Comparison of ENCODE assay signal across 8 cellular contexts in the genomic region with DNA sequence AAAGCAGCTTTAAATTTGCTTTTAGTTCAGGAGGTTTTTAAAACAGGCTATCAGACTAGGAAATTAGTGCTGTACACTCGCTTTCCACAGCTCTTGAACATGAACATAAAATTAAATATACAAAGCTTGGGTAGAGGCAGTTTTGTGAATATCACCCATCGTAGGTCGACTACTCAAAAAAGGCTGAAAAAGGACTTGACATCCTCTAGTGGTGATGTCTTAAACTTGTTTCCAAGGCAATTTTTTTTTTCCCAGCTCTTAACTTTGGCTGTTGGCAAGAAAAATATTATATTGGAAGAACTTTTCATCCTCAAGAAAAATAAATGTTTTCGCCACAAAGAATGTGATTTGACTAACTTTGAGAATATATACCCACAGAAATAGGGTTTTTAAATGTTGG. TPM values are rescaled to one million over a fixed set of nuclear protein-coding genes. Genes with fewer than 3 reads are reported as not detected.
A peak's percentile ranks its signal among the peaks of the same experiment; 100 is the strongest.
DNase-seq lines count a peak whose midpoint lies in the region; ATAC-seq and TF ChIP-seq lines count a peak whose summit lies in the region.

No MANE protein-coding gene starts in this region.

- TF ChIP-seq CTCF in Caco-2 (IDR thresholded peaks at IDR 0.05; ENCODE audit: insufficient read depth in 1 of 2, low read depth in 1 of 2, low read length in 1 of 2, severe bottlenecking in 1 of 2, unreplicated experiment in 1 of 2) = peak; percentile 46 to 70

- no peak overlapping the region for H3K4me3 ChIP-seq in Caco-2 (ENCODE audit: low read depth, low read length)
- no peak overlapping the region for H3K4me3 ChIP-seq in Jurkat, Clone E6-1 (ENCODE audit: low read length)

- H3K27me3 ChIP-seq in Caco-2 (replicated peaks; ENCODE audit: control insufficient read depth, insufficient read depth, low read length) = no peaks in the 10 kb centered on the region

- no peak for ATAC-seq in HG03342 (IDR thresholded peaks at IDR 0.05; ENCODE audit: unreplicated experiment)
- ATAC-seq in HG02678 (IDR thresholded peaks at IDR 0.05; ENCODE audit: unreplicated experiment) = no peak
- no peak for ATAC-seq in activated CD8-positive, alpha-beta memory T cell treated with anti-CD3 and anti-CD28 coated beads, Interleukin-2, amount 10 ng/mL, durations not matched to agents 7 days and 5 days

- peaks cover 19% of the 10 kb centered on the region for H3K4me1 Mint-ChIP-seq in Caco-2 (ENCODE audit: low read depth, unreplicated experiment)
- H3K4me1 Mint-ChIP-seq in activated CD8-positive, alpha-beta memory T cell treated with anti-CD3 and anti-CD28 coated beads, Interleukin-2, amount 10 ng/mL, durations not matched to agents 7 days and 5 days = peaks cover 11% of the 10 kb centered on the region

- no peaks in the 10 kb centered on the region for H3K36me3 ChIP-seq in Caco-2 (ENCODE audit: control insufficient read depth, insufficient read depth, low read length)

- POLR2A ChIA-PET in Caco-2 (lab: Charles Lee) = interaction anchor here (1.0 kb wide), 1 partner anchor 257 kb away, joined by 7 read pairs; the partner anchor contains the start of gene BCLAF1

- peaks cover 20% of the 10 kb centered on the region for H3K36me3 Mint-ChIP-seq in Caco-2 (ENCODE audit: insufficient read depth, unreplicated experiment)
- no peaks in the 10 kb centered on the region for H3K36me3 Mint-ChIP-seq in activated CD8-positive, alpha-beta memory T cell treated with anti-CD3 and anti-CD28 coated beads, Interleukin-2, amount 10 ng/mL, durations not matched to agents 7 days and 5 days

- H3K4me1 ChIP-seq in Caco-2 = peaks cover 8% of the 10 kb centered on the region

- CTCF ChIA-PET in Caco-2 (lab: Charles Lee) = interaction anchor here (1.2 kb wide), 1 partner anchor 21 kb away, joined by 7 read pairs; no protein-coding TSS in a partner anchor
- CTCF ChIA-PET in activated CD8-positive, alpha-beta memory T cell treated with anti-CD3 and anti-CD28 coated beads, Interleukin-2, amount 10 ng/mL, durations not matched to agents 7 days and 5 days (lab: Charles Lee) = interaction anchor here (0.6 to 1.2 kb wide), 6 partner anchors 9 to 316 kb away, joined by 3 to 5 read pairs (median 3); no protein-coding TSS in a partner anchor

- intact Hi-C loops in Caco-2 (cut with micrococcal nuclease; ENCODE audit: unreplicated experiment) = loop anchor here (1.0 to 10.0 kb wide), 2 partner anchors 103 to 230 kb away; no protein-coding TSS in a partner anchor

- H3K4me3 Mint-ChIP-seq in Caco-2 (ENCODE audit: unreplicated experiment) = no peak overlapping the region
- H3K4me3 Mint-ChIP-seq in activated CD8-positive, alpha-beta memory T cell treated with anti-CD3 and anti-CD28 coated beads, Interleukin-2, amount 10 ng/mL, durations not matched to agents 7 days and 5 days = no peak overlapping the region

- no peak overlapping the region for H3K27ac Mint-ChIP-seq in Caco-2 (ENCODE audit: unreplicated experiment)
- H3K27ac Mint-ChIP-seq in activated CD8-positive, alpha-beta memory T cell treated with anti-CD3 and anti-CD28 coated beads, Interleukin-2, amount 10 ng/mL, durations not matched to agents 7 days and 5 days = no peak overlapping the region

- BruUV-seq in Caco-2 (replicated peaks; lab: Mats Ljungman, UMichigan) = no TSS peak

- no peaks in the 10 kb centered on the region for H3K9me3 Mint-ChIP-seq in Caco-2 (ENCODE audit: unreplicated experiment)
- no peaks in the 10 kb centered on the region for H3K9me3 Mint-ChIP-seq in activated CD8-positive, alpha-beta memory T cell treated with anti-CD3 and anti-CD28 coated beads, Interleukin-2, amount 10 ng/mL, durations not matched to agents 7 days and 5 days (ENCODE audit: low read depth)

- H3K27me3 Mint-ChIP-seq in Caco-2 (ENCODE audit: insufficient read depth, unreplicated experiment) = no peaks in the 10 kb centered on the region
- peaks cover 73% of the 10 kb centered on the region for H3K27me3 Mint-ChIP-seq in activated CD8-positive, alpha-beta memory T cell treated with anti-CD3 and anti-CD28 coated beads, Interleukin-2, amount 10 ng/mL, durations not matched to agents 7 days and 5 days

- DNase-seq in Caco-2 (peak in 1 of 2 experiments; percentile 30), SKM-1 treated with dmso at 0.1 percent for 144 hours (lab: John Stamatoyannopoulos, UW; ENCODE audit: unreplicated experiment) (peak; percentile 49), hepatic stellate cell (ENCODE audit: low spot score) (peak; percentile 34), activated gamma-delta T cell treated with Interleukin-2 at 50 U/mL for 16 hours (no peak)
- DNase-seq in Jurkat, Clone E6-1 (ENCODE audit: low read depth, low spot score) = peak; percentile 34
- no peak for DNase-seq in activated CD8-positive, alpha-beta memory T cell treated with anti-CD3 and anti-CD28 coated beads, Interleukin-2, amount 10 ng/mL, durations not matched to agents 7 days and 5 days

- H3K9me3 ChIP-seq in Caco-2 = no peaks in the 10 kb centered on the region

RNA-seq across cellular contexts. Expression of gene MAP7, which starts 2.9 kb away (rescaled TPM):
- 55.3 and 57.4 TPM in 2 replicates for total RNA-seq in Caco-2 (2022)
- polyA plus RNA-seq in Jurkat, Clone E6-1 (2012; ENCODE audit: insufficient read depth, insufficient read length) = 1.5 TPM
- under 1 TPM; 0.29 to 0.59 TPM for total RNA-seq in activated CD8-positive, alpha-beta memory T cell treated with anti-CD3 and anti-CD28 coated beads, Interleukin-2, amount 10 ng/mL, durations not matched to agents 7 days and 5 days

Comparison
In these comparisons a context has a peak if more than half of its experiments do, and no peak if none do; other contexts are left out.
1. DNase-seq: peak in Jurkat, Clone E6-1 (single experiment), SKM-1 treated with dmso at 0.1 percent for 144 hours (single experiment) and hepatic stellate cell (single experiment); none in activated gamma-delta T cell treated with Interleukin-2 at 50 U/mL for 16 hours (single experiment) and activated CD8-positive, alpha-beta memory T cell treated with anti-CD3 and anti-CD28 coated beads, Interleukin-2, amount 10 ng/mL, durations not matched to agents 7 days and 5 days (single experiment).
2. RNA of gene MAP7, which starts 2.9 kb away (total RNA-seq): 55.3 to 57.4 TPM in Caco-2; 0.29 to 0.59 TPM in activated CD8-positive, alpha-beta memory T cell treated with anti-CD3 and anti-CD28 coated beads, Interleukin-2, amount 10 ng/mL, durations not matched to agents 7 days and 5 days; every median in the first group is over 10 times any median in the second.